In the genomic region with DNA sequence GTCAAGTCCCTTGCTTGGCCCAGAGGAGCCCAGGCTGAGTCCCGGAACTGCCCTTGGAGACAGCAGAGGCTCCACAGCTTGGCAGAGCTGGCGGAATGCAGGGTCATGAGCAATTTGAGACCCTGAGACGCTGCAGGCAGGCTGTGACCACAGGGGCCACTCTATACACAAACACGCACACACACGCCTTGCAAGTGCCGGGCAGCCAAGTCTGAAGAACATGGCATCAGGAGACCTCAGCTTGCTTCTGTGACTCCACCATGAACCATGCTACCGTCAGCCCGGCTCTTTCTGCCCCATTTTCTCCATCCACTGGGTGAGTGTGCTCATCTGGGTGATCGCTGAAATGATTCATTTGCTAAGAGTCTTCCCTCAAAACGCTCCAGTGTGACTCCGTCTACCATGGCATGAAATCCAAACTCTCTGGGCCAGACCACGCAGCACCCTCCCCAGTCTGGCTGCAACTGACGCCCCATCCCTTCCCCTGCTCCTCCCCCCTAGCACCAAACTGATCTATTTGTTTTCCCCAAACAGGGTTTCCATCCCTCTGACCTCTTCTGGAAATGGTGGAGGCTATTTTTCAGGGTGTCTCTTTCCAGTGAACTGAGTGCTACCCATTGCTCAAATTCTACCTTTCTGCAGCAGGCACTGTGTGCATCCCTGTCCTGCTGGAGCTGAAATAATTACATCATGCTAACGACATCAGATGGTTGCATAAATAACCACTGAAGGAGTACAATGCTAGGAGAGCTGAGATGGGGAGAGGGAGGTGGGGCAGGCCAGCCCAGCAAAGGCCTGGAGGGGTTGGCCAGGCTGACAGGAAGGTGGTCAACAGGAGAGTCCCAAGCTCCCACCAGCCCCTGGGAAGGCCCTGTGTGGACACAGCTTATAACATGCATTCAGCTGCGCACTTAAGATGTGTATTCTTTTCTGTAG, we compare ENCODE assay signal across 12 cellular contexts. TPM values are rescaled to one million over a fixed set of nuclear protein-coding genes. Genes with fewer than 3 reads are reported as not detected.
A peak's percentile ranks its signal among the peaks of the same experiment; 100 is the strongest.
DNase-seq lines count a peak whose midpoint lies in the region; ATAC-seq and TF ChIP-seq lines count a peak whose summit lies in the region.
"Had no signal": no experiment of that assay in that cellular context is flagged by ENCODE, and none has a peak within 500 bp of the region (broad histone marks: within the 10 kb centered on the region; RNA-seq: fewer than 3 reads in every experiment).

No MANE protein-coding gene starts in this region.

- no peaks in the 10 kb centered on the region for H3K9me2 ChIP-seq in Loucy (replicated peaks; ENCODE audit: low read depth, low read length)

- peaks cover 12% of the 10 kb centered on the region for H3F3A ChIP-seq in Loucy (ENCODE audit: low read depth)

- no peak for TF ChIP-seq POLR2A in prostate gland (IDR thresholded peaks at IDR 0.05)

- H3K4me3 Mint-ChIP-seq in Caco-2 (ENCODE audit: unreplicated experiment) = no peak overlapping the region
- H3K4me3 Mint-ChIP-seq: dendritic cell treated with granulocyte-macrophage colony-stimulating factor and Interleukin-4, amounts not matched to agents 40 ng/mL and 50 ng/mL, for 4 days; T-helper 1 cell treated with Interleukin-12 subunit alpha and Interleukin-12 subunit beta and Interleukin-4 antibody, amounts not matched to agents 30 μg/mL and 1 μg/mL, for 36 hours had no signal

- no peak overlapping the region for H3K27ac Mint-ChIP-seq in Caco-2 (ENCODE audit: unreplicated experiment)
- H3K27ac Mint-ChIP-seq: dendritic cell treated with granulocyte-macrophage colony-stimulating factor and Interleukin-4, amounts not matched to agents 40 ng/mL and 50 ng/mL, for 4 days had no signal

- no peaks in the 10 kb centered on the region for H3K9me3 Mint-ChIP-seq in Caco-2 (ENCODE audit: unreplicated experiment)
- H3K9me3 Mint-ChIP-seq: dendritic cell treated with granulocyte-macrophage colony-stimulating factor and Interleukin-4, amounts not matched to agents 40 ng/mL and 50 ng/mL, for 4 days; T-helper 1 cell treated with Interleukin-12 subunit alpha and Interleukin-12 subunit beta and Interleukin-4 antibody, amounts not matched to agents 30 μg/mL and 1 μg/mL, for 36 hours had no signal

- dilution Hi-C loops in mammary epithelial cell (cut with HindIII; ENCODE audit: low sequenced_read_pairs) = no loop called here

- H3K9me3 ChIP-seq in Loucy (ENCODE audit: insufficient read depth, low read depth, low read length) (no peaks in the 10 kb centered on the region), mammary epithelial cell (replicated peaks; ENCODE audit: insufficient read depth, low read length) (no peaks in the 10 kb centered on the region), neutrophil (no peaks in the 10 kb centered on the region), prostate gland (no peaks in the 10 kb centered on the region), Caco-2 (no peaks in the 10 kb centered on the region)

- H3K36me3 Mint-ChIP-seq in Caco-2 (ENCODE audit: insufficient read depth, unreplicated experiment) = peaks cover 39% of the 10 kb centered on the region

- H3K79me2 ChIP-seq in Loucy (ENCODE audit: insufficient read depth, low read length) = peaks cover 75% of the 10 kb centered on the region
- H3K79me2 ChIP-seq in mammary epithelial cell (ENCODE audit: insufficient read depth, low read length) = peaks cover 75% of the 10 kb centered on the region

- TF ChIP-seq CTCF in Loucy (conservative IDR thresholded peaks at IDR 0.05; ENCODE audit: low read length) (no peak), mammary epithelial cell (conservative IDR thresholded peaks at IDR 0.05 in 1 of 2, IDR thresholded peaks at IDR 0.05 in 1 of 2; ENCODE audit: extremely low read depth in 1 of 2, insufficient read depth in 1 of 2, low read depth in 1 of 2, low read length in 2 of 2) (no peak), neutrophil (IDR thresholded peaks at IDR 0.05) (no peak), prostate gland (IDR thresholded peaks at IDR 0.05) (no peak), Caco-2 (IDR thresholded peaks at IDR 0.05; ENCODE audit: insufficient read depth in 1 of 2, low read depth in 1 of 2, low read length in 1 of 2, severe bottlenecking in 1 of 2, unreplicated experiment in 1 of 2) (no peak)

- H3K9ac ChIP-seq in Loucy (ENCODE audit: low read depth, low read length, poor library complexity, severe bottlenecking) (peak overlapping the region; percentile 18), mammary epithelial cell (ENCODE audit: insufficient read depth, low read length) (no peak overlapping the region)

- 86% methylated on average over 11 of the region's 15 CpGs for WGBS in mammary epithelial cell (ENCODE audit: low coverage, missing lambda C conversion rate)
- 68% methylated on average over 15 of the region's 15 CpGs for WGBS in prostate gland

- H3K4me3 ChIP-seq in Loucy (ENCODE audit: low read length, poor library complexity, severe bottlenecking) (no peak overlapping the region), mammary epithelial cell (replicated peaks in 1 of 3; ENCODE audit: insufficient read depth in 1 of 3, low read depth in 2 of 3, low read length in 3 of 3) (no peak overlapping the region), neutrophil (ENCODE audit: low read depth in 1 of 2, low read length in 1 of 2) (peak overlapping the region in 1 of 2 experiments; percentile 23), prostate gland (no peak overlapping the region), Caco-2 (ENCODE audit: low read depth, low read length) (no peak overlapping the region)

- H4K20me1 ChIP-seq in Loucy (ENCODE audit: insufficient read depth, low read length, poor library complexity, severe bottlenecking) (peaks cover 30% of the 10 kb centered on the region), mammary epithelial cell (ENCODE audit: insufficient read depth, low read length) (peaks cover 2% of the 10 kb centered on the region)

- DNase-seq in G401 (ENCODE audit: low spot score) (peak; percentile 62), mammary epithelial cell (no peak), prostate gland (ENCODE audit: low spot score) (no peak), Caco-2 (no peak), SHP77 (lab: John Stamatoyannopoulos, UW) (no peak)
- DNase-seq: activated T-cell treated with anti-CD3 and anti-CD28 coated beads for 4 hours, KBM-7 had no signal

- H2AFZ ChIP-seq in Loucy (ENCODE audit: low read length) = no peak overlapping the region
- no peak overlapping the region for H2AFZ ChIP-seq in mammary epithelial cell (ENCODE audit: low read depth, low read length)

- peaks cover 68% of the 10 kb centered on the region for H3K4me1 ChIP-seq in Loucy (ENCODE audit: insufficient read depth, low read length, poor library complexity, severe bottlenecking)
- H3K4me1 ChIP-seq in mammary epithelial cell (ENCODE audit: insufficient read depth, low read length) = peaks cover 28% of the 10 kb centered on the region
- peaks cover 79 to 92% of the 10 kb centered on the region in 2 experiments for H3K4me1 ChIP-seq in neutrophil (ENCODE audit: control insufficient read depth in 1 of 2, insufficient read depth in 1 of 2, low read depth in 1 of 2, low read length in 1 of 2)
- peaks cover 8% of the 10 kb centered on the region for H3K4me1 ChIP-seq in prostate gland (replicated peaks)
- peaks cover 5% of the 10 kb centered on the region; the same call in 1 of the 2 replicates for H3K4me1 ChIP-seq in Caco-2

- peaks cover 21% of the 10 kb centered on the region for H3K4me1 Mint-ChIP-seq in Caco-2 (ENCODE audit: low read depth, unreplicated experiment)

- H3K4me2 ChIP-seq in Loucy (ENCODE audit: low read depth, low read length, poor library complexity, severe bottlenecking) (peak overlapping the region; percentile 58), mammary epithelial cell (ENCODE audit: insufficient read depth, low read depth, low read length) (peak overlapping the region; percentile 45)

- POLR2A ChIA-PET in Caco-2 (lab: Charles Lee) = no interaction called here

- CTCF ChIA-PET in mammary epithelial cell (lab: Charles Lee; ENCODE audit: low non-redundant PET) = no interaction called here
- CTCF ChIA-PET in Caco-2 (lab: Charles Lee) = no interaction called here

- no TSS peak for BruUV-seq in mammary epithelial cell (replicated peaks; lab: Mats Ljungman, UMichigan)
- no TSS peak for BruUV-seq in Caco-2 (replicated peaks; lab: Mats Ljungman, UMichigan)

- H3K36me3 ChIP-seq in Loucy (ENCODE audit: insufficient read depth, low read length) (peaks cover 10% of the 10 kb centered on the region), mammary epithelial cell (ENCODE audit: insufficient read depth, low read length) (peaks cover 31% of the 10 kb centered on the region), neutrophil (no peaks in the 10 kb centered on the region), prostate gland (no peaks in the 10 kb centered on the region), Caco-2 (ENCODE audit: control insufficient read depth, insufficient read depth, low read length) (peaks cover 3% of the 10 kb centered on the region)

- H3K27me3 Mint-ChIP-seq in Caco-2 (ENCODE audit: insufficient read depth, unreplicated experiment) = no peaks in the 10 kb centered on the region

- intact Hi-C loops in mammary epithelial cell (cut with micrococcal nuclease) (no loop called here), prostate gland (cut with DNase I) (no loop called here), Caco-2 (cut with micrococcal nuclease; ENCODE audit: unreplicated experiment) (no loop called here)

- no peak for ATAC-seq in GM18858 (IDR thresholded peaks at IDR 0.05; ENCODE audit: unreplicated experiment)

- H3K27me3 ChIP-seq in Loucy (ENCODE audit: insufficient read depth, low read length, poor library complexity, severe bottlenecking) (no peaks in the 10 kb centered on the region), mammary epithelial cell (ENCODE audit: insufficient read depth, low read length) (no peaks in the 10 kb centered on the region), neutrophil (no peaks in the 10 kb centered on the region), prostate gland (replicated peaks; ENCODE audit: insufficient read depth) (no peaks in the 10 kb centered on the region), Caco-2 (replicated peaks; ENCODE audit: control insufficient read depth, insufficient read depth, low read length) (no peaks in the 10 kb centered on the region)

- H3K27ac ChIP-seq in mammary epithelial cell (ENCODE audit: insufficient read depth, low read depth, low read length) (no peak overlapping the region), neutrophil (peak overlapping the region; percentile 84), prostate gland (no peak overlapping the region)

- in situ Hi-C loops in G401 (cut with HindIII; ENCODE audit: low sequenced_read_pairs) = no loop called here
- in situ Hi-C loops in mammary epithelial cell (cut with MboI; ENCODE audit: low sequenced_read_pairs in 2 of 2) = no loop called here

RNA-seq across cellular contexts. Expression of a gene that starts 3.1 kb away (rescaled TPM):
- 91.1 and 97.3 TPM in 2 replicates for total RNA-seq in G401 (2014; rRNA removed; shearing (Covaris generic))
- total RNA-seq in mammary epithelial cell (100 to 1,000 TPM in 1 of 2 donors, 10 to 100 TPM in 1; 68.1 to 138 TPM), prostate gland (10 to 100 TPM; 40.5 to 85.5 TPM), Caco-2 (2022) (63.1 and 68.4 TPM in 2 replicates)
- polyA plus RNA-seq in mammary epithelial cell = 124 TPM
- polyA minus RNA-seq in mammary epithelial cell = 84.8 TPM

RNA-seq across cellular contexts. Expression of a gene that starts 10.6 kb away (rescaled TPM):
- total RNA-seq in G401 (2014; rRNA removed; shearing (Covaris generic)) = 25.1 and 31.4 TPM in 2 replicates
- total RNA-seq in mammary epithelial cell = 1 to 10 TPM; 5.3 to 8.6 TPM
- polyA plus RNA-seq in mammary epithelial cell = 13.8 TPM
- 7.2 TPM for polyA minus RNA-seq in mammary epithelial cell
- total RNA-seq in prostate gland = 10 to 100 TPM; 19.1 to 38.3 TPM
- 16.4 and 17.9 TPM in 2 replicates for total RNA-seq in Caco-2 (2022)
